ENCODE assay signal across 1 cellular context in genomic region chr3:50427255-50427654, GRCh38.
TF ChIP-seq lines count a peak whose summit lies in the region.

No MANE protein-coding gene starts in this region.

TF ChIP-seq in HEK293, 187 proteins besides CTCF, POLR2A, EP300 and RAD21 (continued from another document):
- TF ChIP-seq AEBP2 (tag by site-specific recombination; IDR thresholded peaks at IDR 0.05; ENCODE audit: borderline replicate concordance): no peak
